1 cellular context compared by ENCODE assay signal in the genomic region with DNA sequence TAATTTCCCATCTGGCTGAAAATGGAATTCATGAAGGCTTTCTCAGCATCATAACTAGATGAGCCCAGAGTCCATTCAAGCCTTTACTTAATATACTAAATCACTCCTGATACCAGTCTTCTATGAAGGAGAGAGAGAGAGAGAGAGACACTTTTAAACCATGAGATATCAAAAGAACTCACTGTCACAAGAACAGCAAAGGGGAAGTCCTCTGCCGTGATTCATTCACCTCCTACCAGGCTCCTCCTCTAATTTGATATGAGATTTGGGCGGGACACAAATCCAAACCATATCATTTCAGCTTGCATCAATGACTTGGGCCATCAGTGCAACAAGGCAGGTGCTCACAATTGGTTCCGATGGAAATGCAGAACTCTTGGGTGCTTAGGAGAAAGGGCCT.
TF ChIP-seq lines count a peak whose summit lies in the region.

No MANE protein-coding gene starts in this region.

TF ChIP-seq in GM23338, 12 proteins besides CTCF, POLR2A, EP300 and RAD21 (continued from another document):
- TF ChIP-seq ZNF462 (CRISPR knock-in tag; IDR thresholded peaks at IDR 0.05) (no peak), CREB1 (CRISPR knock-in tag; IDR thresholded peaks at IDR 0.05; ENCODE audit: low read depth) (no peak), JUNB (IDR thresholded peaks at IDR 0.05; ENCODE audit: unreplicated experiment) (no peak), ZNF331 (CRISPR knock-in tag; IDR thresholded peaks at IDR 0.05; ENCODE audit: low read depth) (no peak), NANOG (IDR thresholded peaks at IDR 0.05; ENCODE audit: borderline replicate concordance) (no peak), STAT1 (IDR thresholded peaks at IDR 0.05; ENCODE audit: unreplicated experiment) (no peak)
